In genomic region chr11:114078423-114078822, GRCh38 we compare ENCODE assay signal across 1 cellular context.
TF ChIP-seq lines count a peak whose summit lies in the region.

No MANE protein-coding gene starts in this region.

TF ChIP-seq in HepG2, 621 proteins besides CTCF, POLR2A, EP300 and RAD21 (continued from another document):
- TF ChIP-seq TFAP4 (IDR thresholded peaks at IDR 0.05; ENCODE audit: borderline replicate concordance, low read depth) (peak; percentile 89), ELF3 (CRISPR knock-in tag; IDR thresholded peaks at IDR 0.05) (0 out of 2 replicates have a peak, but pooled peaks have one; percentile 25), HNF4A (CRISPR knock-in tag; IDR thresholded peaks at IDR 0.05) (peak; percentile 84), TFE3 (CRISPR knock-in tag; IDR thresholded peaks at IDR 0.05) (no peak), NONO (IDR thresholded peaks at IDR 0.05) (no peak), NONO (CRISPR knock-in tag; conservative IDR thresholded peaks at IDR 0.05) (no peak), ZBTB4 (CRISPR knock-in tag; IDR thresholded peaks at IDR 0.05; ENCODE audit: borderline replicate concordance) (no peak), MAF1 (CRISPR knock-in tag; IDR thresholded peaks at IDR 0.05; ENCODE audit: borderline replicate concordance) (no peak), GMEB1 (CRISPR knock-in tag; IDR thresholded peaks at IDR 0.05; ENCODE audit: borderline replicate concordance) (no peak), NR2F1 (CRISPR knock-in tag; IDR thresholded peaks at IDR 0.05) (peak in 1 of 2 experiments; percentile 24; a peak in 1 of 4 replicates), ISL2 (CRISPR knock-in tag; IDR thresholded peaks at IDR 0.05) (0 out of 2 replicates have a peak, but pooled peaks have one; percentile 17), ADNP (CRISPR knock-in tag; IDR thresholded peaks at IDR 0.05) (no peak), RARA (CRISPR knock-in tag; IDR thresholded peaks at IDR 0.05) (peak; percentile 70), ZNF510 (CRISPR knock-in tag; IDR thresholded peaks at IDR 0.05; ENCODE audit: low read depth) (no peak), PATZ1 (CRISPR knock-in tag; IDR thresholded peaks at IDR 0.05) (peak; percentile 68), XRCC5 (optimal IDR thresholded peaks at IDR 0.05; ENCODE audit: low read length) (peak; percentile 20), ZBTB10 (CRISPR knock-in tag; IDR thresholded peaks at IDR 0.05; ENCODE audit: borderline replicate concordance) (no peak), TSC22D2 (CRISPR knock-in tag; IDR thresholded peaks at IDR 0.05; ENCODE audit: borderline replicate concordance) (no peak), FOXP1 (IDR thresholded peaks at IDR 0.05) (no peak), FOXP1 (CRISPR knock-in tag; IDR thresholded peaks at IDR 0.05) (peak; percentile 67; the same call in 1 of the 2 replicates), ZBTB38 (CRISPR knock-in tag; IDR thresholded peaks at IDR 0.05) (no peak), MLX (CRISPR knock-in tag; IDR thresholded peaks at IDR 0.05) (no peak)
